Comparison of ENCODE assay signal across 24 cellular contexts in the genomic region with DNA sequence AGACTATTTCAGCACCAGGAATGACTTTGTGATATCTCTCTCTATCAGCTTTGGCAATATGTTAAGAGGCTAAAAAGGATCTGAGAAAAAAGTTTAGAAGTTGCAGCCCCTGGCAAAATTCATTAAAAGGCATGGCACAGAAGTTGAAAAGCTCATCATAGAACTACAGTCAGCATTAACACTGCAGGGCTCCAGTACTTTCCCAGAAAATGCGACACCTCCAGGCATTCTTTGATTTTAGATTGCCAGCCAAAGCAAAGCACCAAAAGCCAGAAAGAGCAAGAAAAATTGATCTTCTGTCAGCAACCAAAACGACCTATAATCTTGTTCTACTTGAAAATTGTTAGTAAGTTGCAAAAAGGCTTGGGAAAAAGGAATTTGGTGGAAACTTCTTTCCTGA.
DNase-seq lines count a peak whose midpoint lies in the region; ATAC-seq, FAIRE-seq and TF ChIP-seq lines count a peak whose summit lies in the region.
"Had no signal": no experiment of that assay in that cellular context is flagged by ENCODE, and none has a peak within 500 bp of the region (broad histone marks: within the 10 kb centered on the region; RNA-seq: fewer than 3 reads in every experiment).

No MANE protein-coding gene starts in this region.

- H3K36me3 ChIP-seq in GM23338 (ENCODE audit: insufficient read depth) (no peaks in the 10 kb centered on the region), right lobe of liver (no peaks in the 10 kb centered on the region), smooth muscle cell (ENCODE audit: low read depth) (no peaks in the 10 kb centered on the region)
- H3K36me3 ChIP-seq: BLaER1, HAP-1 had no signal

- peaks cover 10% of the 10 kb centered on the region; the same call in 2 of the 3 replicates for H3K4me1 Mint-ChIP-seq in GM23338
- no peaks in the 10 kb centered on the region for H3K4me1 Mint-ChIP-seq in activated CD8-positive, alpha-beta T cell treated with anti-CD3 and anti-CD28 coated beads, Interleukin-2, amount 10 ng/mL, durations not matched to agents 7 days and 5 days (ENCODE audit: low read depth)
- H3K4me1 Mint-ChIP-seq: B cell; CD8-positive, alpha-beta memory T cell had no signal

- POLR2A ChIA-PET in activated CD8-positive, alpha-beta T cell treated with anti-CD3 and anti-CD28 coated beads, Interleukin-2, amount 10 ng/mL, durations not matched to agents 7 days and 5 days (lab: Charles Lee), result no interaction called here

- H3K9me2 ChIP-seq in GM23338 (ENCODE audit: insufficient read depth), result no peaks in the 10 kb centered on the region

- H3K36me3 Mint-ChIP-seq in GM23338 (ENCODE audit: low read depth), result no peaks in the 10 kb centered on the region
- no peaks in the 10 kb centered on the region for H3K36me3 Mint-ChIP-seq in activated CD8-positive, alpha-beta T cell treated with anti-CD3 and anti-CD28 coated beads, Interleukin-2, amount 10 ng/mL, durations not matched to agents 7 days and 5 days (ENCODE audit: low read depth)
- H3K36me3 Mint-ChIP-seq: CD8-positive, alpha-beta memory T cell had no signal

- TF ChIP-seq CTCF in GM23338 (conservative IDR thresholded peaks at IDR 0.05; ENCODE audit: low read depth in 2 of 2) (no peak), right lobe of liver (IDR thresholded peaks at IDR 0.05) (peak in 2 of 4 donors; percentile 5 to 20), smooth muscle cell (IDR thresholded peaks at IDR 0.05; ENCODE audit: borderline replicate concordance, insufficient read depth, poor library complexity, severe bottlenecking) (no peak)

- H3F3A ChIP-seq in GM23338 (replicated peaks; ENCODE audit: low read depth), result no peaks in the 10 kb centered on the region
- no peaks in the 10 kb centered on the region for H3F3A ChIP-seq in smooth muscle cell (ENCODE audit: low read depth)

- intact Hi-C loops in right lobe of liver (cut with DNase I), result no loop called here

- TF ChIP-seq POLR2A in right lobe of liver (IDR thresholded peaks at IDR 0.05) (no peak), GM12892 (IDR thresholded peaks at IDR 0.05; ENCODE audit: low read depth, low read length) (no peak)

- no peaks in the 10 kb centered on the region for H3K79me2 ChIP-seq in GM23338 (replicated peaks; ENCODE audit: insufficient read depth)
- H3K79me2 ChIP-seq in smooth muscle cell (ENCODE audit: low read depth), result no peaks in the 10 kb centered on the region

- ATAC-seq in GM23338, result no peak
- ATAC-seq in left lobe of liver, result peak; percentile 71
- ATAC-seq in right lobe of liver, result peak; percentile 47 to 71 (median 62)
- ATAC-seq in activated CD8-positive, alpha-beta T cell treated with anti-CD3 and anti-CD28 coated beads, Interleukin-2, amount 10 ng/mL, durations not matched to agents 7 days and 5 days, result no peak
- ATAC-seq: GM12878 had no signal

- FAIRE-seq in GM12892 (lab: Jason Lieb, UNC), result no peak
- FAIRE-seq: D721Med, GM12878, GM18507, H54 had no signal

- H3K9ac ChIP-seq in smooth muscle cell (ENCODE audit: low read depth), result no peak overlapping the region
- H3K9ac ChIP-seq: BLaER1 had no signal

- H3K27me3 Mint-ChIP-seq in GM23338 (ENCODE audit: insufficient read depth, low read depth, poor library complexity), result no peaks in the 10 kb centered on the region
- H3K27me3 Mint-ChIP-seq in activated CD8-positive, alpha-beta T cell treated with anti-CD3 and anti-CD28 coated beads, Interleukin-2, amount 10 ng/mL, durations not matched to agents 7 days and 5 days (ENCODE audit: low read depth), result no peaks in the 10 kb centered on the region
- H3K27me3 Mint-ChIP-seq: B cell; CD4-positive, alpha-beta T cell; CD8-positive, alpha-beta memory T cell had no signal

- H3K27ac ChIP-seq in GM23338 (ENCODE audit: low read depth), result no peak overlapping the region
- no peak overlapping the region for H3K27ac ChIP-seq in right lobe of liver
- no peak overlapping the region for H3K27ac ChIP-seq in smooth muscle cell (ENCODE audit: low read depth)
- H3K27ac ChIP-seq: 22Rv1, BLaER1, C4-2B had no signal

- H3K4me3 ChIP-seq in GM23338 (no peak overlapping the region), right lobe of liver (no peak overlapping the region), smooth muscle cell (no peak overlapping the region)
- H3K4me3 ChIP-seq: BLaER1, GM12878, HAP-1 had no signal

- WGBS in right lobe of liver (ENCODE audit: insufficient coverage, low coverage, low lambda C conversion rate, missing lambda C conversion rate), result 26% methylated on average over 2 of the region's 2 CpGs
- WGBS in smooth muscle cell (ENCODE audit: low lambda C conversion rate), result 51% methylated on average over 2 of the region's 2 CpGs

- H3K4me2 ChIP-seq in GM23338, result no peak overlapping the region
- H3K4me2 ChIP-seq in smooth muscle cell, result no peak overlapping the region
- H3K4me2 ChIP-seq: BLaER1 had no signal

- no peaks in the 10 kb centered on the region for H3K9me3 Mint-ChIP-seq in GM23338
- peaks cover 21% of the 10 kb centered on the region for H3K9me3 Mint-ChIP-seq in activated CD8-positive, alpha-beta T cell treated with anti-CD3 and anti-CD28 coated beads, Interleukin-2, amount 10 ng/mL, durations not matched to agents 7 days and 5 days (ENCODE audit: insufficient read depth)

- H3K27me3 ChIP-seq in GM23338 (ENCODE audit: insufficient read depth) (no peaks in the 10 kb centered on the region), right lobe of liver (no peaks in the 10 kb centered on the region), smooth muscle cell (ENCODE audit: low read depth) (no peaks in the 10 kb centered on the region)
- H3K27me3 ChIP-seq: BLaER1 had no signal

- H3K27ac Mint-ChIP-seq in GM23338, result peak overlapping the region; percentile 18; the same call in 1 of the 2 replicates
- no peak overlapping the region for H3K27ac Mint-ChIP-seq in activated CD8-positive, alpha-beta T cell treated with anti-CD3 and anti-CD28 coated beads, Interleukin-2, amount 10 ng/mL, durations not matched to agents 7 days and 5 days
- H3K27ac Mint-ChIP-seq: B cell; CD4-positive, alpha-beta T cell; CD8-positive, alpha-beta memory T cell; HFFc6 had no signal

- H4K20me1 ChIP-seq in GM23338 (replicated peaks; ENCODE audit: insufficient read depth) (no peaks in the 10 kb centered on the region), smooth muscle cell (ENCODE audit: low read depth) (no peaks in the 10 kb centered on the region)
- H4K20me1 ChIP-seq: BLaER1 had no signal

- DNase-seq in GM23338 (ENCODE audit: low spot score), result no peak
- DNase-seq in left lobe of liver (ENCODE audit: low spot score), result no peak
- DNase-seq in right lobe of liver, result no peak
- DNase-seq in smooth muscle cell (lab: John Stamatoyannopoulos, UW; ENCODE audit: unreplicated experiment), result no peak
- no peak for DNase-seq in NCI-H187 (lab: John Stamatoyannopoulos, UW)
- DNase-seq in GM12892 (ENCODE audit: insufficient read length), result no peak
- DNase-seq in activated CD8-positive, alpha-beta T cell treated with anti-CD3 and anti-CD28 coated beads, Interleukin-2, amount 10 ng/mL, durations not matched to agents 7 days and 5 days, result no peak
- DNase-seq: CD4-positive, alpha-beta T cell; CD8-positive, alpha-beta memory T cell; DMS 273 treated with DMSO at 0.1 percent for 48 hours; DMS79; EL; GDM1; GOT3; HFFc6 had no signal

- H3K4me1 ChIP-seq in GM23338 (ENCODE audit: insufficient read depth), result peaks cover 9% of the 10 kb centered on the region
- H3K4me1 ChIP-seq in right lobe of liver, result no peaks in the 10 kb centered on the region
- H3K4me1 ChIP-seq in smooth muscle cell (ENCODE audit: low read depth), result no peaks in the 10 kb centered on the region
- H3K4me1 ChIP-seq: BLaER1 had no signal

- CTCF ChIA-PET in activated CD8-positive, alpha-beta T cell treated with anti-CD3 and anti-CD28 coated beads, Interleukin-2, amount 10 ng/mL, durations not matched to agents 7 days and 5 days (lab: Charles Lee), result no interaction called here

- no peak overlapping the region for H3K4me3 Mint-ChIP-seq in GM23338
- no peak overlapping the region for H3K4me3 Mint-ChIP-seq in activated CD8-positive, alpha-beta T cell treated with anti-CD3 and anti-CD28 coated beads, Interleukin-2, amount 10 ng/mL, durations not matched to agents 7 days and 5 days
- H3K4me3 Mint-ChIP-seq: B cell; CD4-positive, alpha-beta T cell; CD8-positive, alpha-beta memory T cell; HFFc6 had no signal

- no peak overlapping the region for H2AFZ ChIP-seq in GM23338
- H2AFZ ChIP-seq in smooth muscle cell (ENCODE audit: low read depth), result peak overlapping the region; percentile 37

- no peaks in the 10 kb centered on the region for H3K9me3 ChIP-seq in right lobe of liver
- no peaks in the 10 kb centered on the region for H3K9me3 ChIP-seq in smooth muscle cell (replicated peaks; ENCODE audit: low read depth)
- H3K9me3 ChIP-seq: BLaER1, HAP-1 had no signal

TF ChIP-seq in GM23338, 12 proteins besides CTCF, POLR2A, EP300 and RAD21:
- TF ChIP-seq ZNF331 (CRISPR knock-in tag; IDR thresholded peaks at IDR 0.05; ENCODE audit: low read depth) (no peak), CREB1 (CRISPR knock-in tag; IDR thresholded peaks at IDR 0.05; ENCODE audit: low read depth) (no peak), STAT1 (IDR thresholded peaks at IDR 0.05; ENCODE audit: unreplicated experiment) (no peak)

Comparison
In these comparisons a context has a peak if more than half of its experiments do, and no peak if none do; other contexts are left out.
1. ATAC-seq: peak in left lobe of liver (single experiment) and right lobe of liver (4 of 4); none in GM23338 (single experiment) and activated CD8-positive, alpha-beta T cell treated with anti-CD3 and anti-CD28 coated beads, Interleukin-2, amount 10 ng/mL, durations not matched to agents 7 days and 5 days (single experiment).